Comparison of ENCODE assay signal across 9 cellular contexts in genomic region chr19:39166571-39167391, GRCh38. TPM values are rescaled to one million over a fixed set of nuclear protein-coding genes. Genes with fewer than 3 reads are reported as not detected.
DNase-seq lines count a peak whose midpoint lies in the region; ATAC-seq, FAIRE-seq and TF ChIP-seq lines count a peak whose summit lies in the region.
"Had no signal": no experiment of that assay in that cellular context is flagged by ENCODE, and none has a peak within 500 bp of the region (broad histone marks: within the 10 kb centered on the region; RNA-seq: fewer than 3 reads in every experiment).

No MANE protein-coding gene starts in this region.

- no peak overlapping the region for H3K27ac ChIP-seq in keratinocyte (ENCODE audit: control insufficient read depth, insufficient read depth, low read length)
- H3K27ac ChIP-seq in substantia nigra (ENCODE audit: low read depth, low read length, poor library complexity, severe bottlenecking): peak overlapping the region; percentile 10

- H3K4me1 Mint-ChIP-seq in activated T-cell treated with anti-CD3 and anti-CD28 coated beads, Interleukin-2, amount 50 U/mL, for 72 hours (ENCODE audit: low read depth): peaks cover 12% of the 10 kb centered on the region

- H3K27ac Mint-ChIP-seq in activated T-cell treated with anti-CD3 and anti-CD28 coated beads, Interleukin-2, amount 50 U/mL, for 72 hours: no peak overlapping the region

- peaks cover 21% of the 10 kb centered on the region for H3K79me2 ChIP-seq in keratinocyte (ENCODE audit: control insufficient read depth, insufficient read depth, low read length)

- no peak for ATAC-seq in GM18520 (IDR thresholded peaks at IDR 0.05; ENCODE audit: unreplicated experiment)
- ATAC-seq in activated T-cell treated with anti-CD3 and anti-CD28 coated beads, Interleukin-2, amount 50 U/mL, for 72 hours (replicated peaks in 1 of 2): no peak

- H3K4me3 Mint-ChIP-seq in activated T-cell treated with anti-CD3 and anti-CD28 coated beads, Interleukin-2, amount 50 U/mL, for 72 hours: no peak overlapping the region

- no peaks in the 10 kb centered on the region for H3K9me3 Mint-ChIP-seq in activated T-cell treated with anti-CD3 and anti-CD28 coated beads, Interleukin-2, amount 50 U/mL, for 72 hours

- H3K36me3 Mint-ChIP-seq in activated T-cell treated with anti-CD3 and anti-CD28 coated beads, Interleukin-2, amount 50 U/mL, for 72 hours (ENCODE audit: insufficient read depth in 2 of 2): no peaks in the 10 kb centered on the region

- H3K9me1 ChIP-seq in keratinocyte (ENCODE audit: control insufficient read depth, extremely low read depth, insufficient read depth, low read length): no peaks in the 10 kb centered on the region

- no peaks in the 10 kb centered on the region for H3K27me3 Mint-ChIP-seq in activated T-cell treated with anti-CD3 and anti-CD28 coated beads, Interleukin-2, amount 50 U/mL, for 72 hours (ENCODE audit: low read depth)

- H3K36me3 ChIP-seq in keratinocyte (ENCODE audit: control insufficient read depth in 2 of 2, extremely low read depth in 1 of 2, insufficient read depth in 2 of 2, low read length in 2 of 2): peaks cover 0 to 10% of the 10 kb centered on the region in 2 experiments

- H3K4me3 ChIP-seq in LNCaP clone FGC (ENCODE audit: low read depth, low read length): peak overlapping the region; percentile 58
- H3K4me3 ChIP-seq in keratinocyte (ENCODE audit: control insufficient read depth in 2 of 3, extremely low read depth in 1 of 3, insufficient read depth in 2 of 3, low read depth in 1 of 3, low read length in 3 of 3): no peak overlapping the region

- H3K9ac ChIP-seq in keratinocyte (ENCODE audit: control insufficient read depth, extremely low read depth, insufficient read depth, low read length): no peak overlapping the region

- TF ChIP-seq CTCF in LNCaP clone FGC (IDR thresholded peaks at IDR 0.05; ENCODE audit: control insufficient read depth, extremely low read depth, insufficient read depth): no peak
- TF ChIP-seq CTCF in keratinocyte (optimal IDR thresholded peaks at IDR 0.05 in 1 of 3, IDR thresholded peaks at IDR 0.05 in 1 of 3, conservative IDR thresholded peaks at IDR 0.05 in 1 of 3; ENCODE audit: extremely low read depth in 1 of 3, insufficient read depth in 2 of 3, low read length in 3 of 3): no peak

- H3K4me2 ChIP-seq in keratinocyte (ENCODE audit: control insufficient read depth, extremely low read depth, insufficient read depth, low read depth, low read length): peak overlapping the region; percentile 51

- no peaks in the 10 kb centered on the region for H3K9me3 ChIP-seq in keratinocyte (ENCODE audit: control insufficient read depth, low read depth, low read length)

- dilution Hi-C loops in keratinocyte (cut with MboI; ENCODE audit: extremely low pct_ligation_motif_present, low sequenced_read_pairs): no loop called here

- FAIRE-seq in keratinocyte (lab: Jason Lieb, UNC): no peak

- no peaks in the 10 kb centered on the region for H3K27me3 ChIP-seq in keratinocyte (ENCODE audit: control insufficient read depth, extremely low read depth, insufficient read depth, low read length)

- H4K20me1 ChIP-seq in keratinocyte (ENCODE audit: control insufficient read depth, extremely low read depth, insufficient read depth, low read length): peaks cover 3% of the 10 kb centered on the region

- no peak overlapping the region for H2AFZ ChIP-seq in keratinocyte (ENCODE audit: control insufficient read depth, low read length)

- H3K4me1 ChIP-seq in keratinocyte (ENCODE audit: control insufficient read depth, extremely low read depth, insufficient read depth, low read length): peaks cover 16% of the 10 kb centered on the region

- DNase-seq in LNCaP clone FGC (ENCODE audit: low read depth) (peak; percentile 84), astrocyte of the hippocampus (ENCODE audit: low read depth, low spot score) (peak; percentile 40), keratinocyte (ENCODE audit: low read depth, low spot score) (no peak), substantia nigra (lab: John Stamatoyannopoulos, UW) (peak in 22 of 49 donors; percentile 2 to 94 (median 24)), AG20443 (ENCODE audit: low spot score) (no peak), epidermal melanocyte (ENCODE audit: insufficient read length, low spot score) (no peak)
- no peak for DNase-seq in activated T-cell treated with anti-CD3 and anti-CD28 coated beads, Interleukin-2, amount 50 U/mL, for 72 hours

RNA-seq across cellular contexts. Expression of gene NCCRP1, which starts 30.0 kb away (rescaled TPM):
- polyA plus RNA-seq in keratinocyte: 2.3 to 6.0 TPM (median 2.8 TPM) in 3 replicates
- 45.2 TPM for polyA plus RNA-seq in keratinocyte (2011; ENCODE audit: low read depth)
- 3.4 and 7.5 TPM in 2 replicates for polyA plus RNA-seq in keratinocyte (2011; cell fraction: cytosol; rRNA removed)
- polyA plus RNA-seq in keratinocyte (2011; cell fraction: nucleus; rRNA removed): 5.6 and 8.5 TPM in 2 replicates
- polyA plus RNA-seq in keratinocyte (2012; ENCODE audit: low replicate concordance): 3.4 and 134 TPM in 2 replicates
- 3.1 to 9.1 TPM (median 3.8 TPM) in 3 replicates for polyA minus RNA-seq in keratinocyte
- 4.6 TPM for polyA minus RNA-seq in keratinocyte (2011; cell fraction: cytosol; rRNA and poly(A)+ RNA removed)
- polyA minus RNA-seq in keratinocyte (2011; cell fraction: nucleus; rRNA and poly(A)+ RNA removed): 3.6 and 5.6 TPM in 2 replicates
- total RNA-seq in activated T-cell treated with anti-CD3 and anti-CD28 coated beads, Interleukin-2, amount 50 U/mL, for 72 hours: not detected

RNA-seq across cellular contexts. Expression of gene SYCN, which starts 37.3 kb away (rescaled TPM):
- polyA plus RNA-seq in keratinocyte: not detected in 3 replicates
- not detected for polyA plus RNA-seq in keratinocyte (2011; ENCODE audit: low read depth)
- not detected in 2 replicates for polyA plus RNA-seq in keratinocyte (2011; cell fraction: cytosol; rRNA removed)
- polyA plus RNA-seq in keratinocyte (2011; cell fraction: nucleus; rRNA removed): not detected in 2 replicates
- 0.61 TPM in 1 of 2 replicates, not detected in the other for polyA plus RNA-seq in keratinocyte (2012; ENCODE audit: low replicate concordance)
- not detected in 3 replicates for polyA minus RNA-seq in keratinocyte
- not detected for polyA minus RNA-seq in keratinocyte (2011; cell fraction: cytosol; rRNA and poly(A)+ RNA removed)
- not detected in 2 replicates for polyA minus RNA-seq in keratinocyte (2011; cell fraction: nucleus; rRNA and poly(A)+ RNA removed)
- total RNA-seq in activated T-cell treated with anti-CD3 and anti-CD28 coated beads, Interleukin-2, amount 50 U/mL, for 72 hours: not detected
- total RNA-seq: RPMI7951 had no signal

RNA-seq across cellular contexts. Expression of gene PAK4, which starts 41.2 kb away (rescaled TPM):
- 9.8 to 17.4 TPM (median 11.2 TPM) in 3 replicates for polyA plus RNA-seq in keratinocyte
- 6.2 TPM for polyA plus RNA-seq in keratinocyte (2011; ENCODE audit: low read depth)
- polyA plus RNA-seq in keratinocyte (2011; cell fraction: cytosol; rRNA removed): 11.7 and 28.7 TPM in 2 replicates
- 13.9 and 23.4 TPM in 2 replicates for polyA plus RNA-seq in keratinocyte (2011; cell fraction: nucleus; rRNA removed)
- polyA plus RNA-seq in keratinocyte (2012; ENCODE audit: low replicate concordance): 16.8 and 24.1 TPM in 2 replicates
- polyA minus RNA-seq in keratinocyte: 14.1 to 49.3 TPM (median 15.5 TPM) in 3 replicates
- 48.3 TPM for polyA minus RNA-seq in keratinocyte (2011; cell fraction: cytosol; rRNA and poly(A)+ RNA removed)
- polyA minus RNA-seq in keratinocyte (2011; cell fraction: nucleus; rRNA and poly(A)+ RNA removed): 15.3 and 16.8 TPM in 2 replicates
- 10 to 100 TPM; 12.9 to 17.0 TPM for total RNA-seq in activated T-cell treated with anti-CD3 and anti-CD28 coated beads, Interleukin-2, amount 50 U/mL, for 72 hours

Comparison
In these comparisons a context has a peak if more than half of its experiments do, and no peak if none do; other contexts are left out.
1. DNase-seq: peak in LNCaP clone FGC (single experiment) and astrocyte of the hippocampus (single experiment); none in keratinocyte (single experiment), AG20443 (single experiment), epidermal melanocyte (single experiment) and activated T-cell treated with anti-CD3 and anti-CD28 coated beads, Interleukin-2, amount 50 U/mL, for 72 hours (0 of 2).